In genomic region chr3:170080605-170081004, GRCh38 we compare ENCODE assay signal across 23 cellular contexts. TPM values are rescaled to one million over a fixed set of nuclear protein-coding genes. Genes with fewer than 3 reads are reported as not detected.
DNase-seq lines count a peak whose midpoint lies in the region; ATAC-seq, FAIRE-seq and TF ChIP-seq lines count a peak whose summit lies in the region.
"Had no signal": no experiment of that assay in that cellular context is flagged by ENCODE, and none has a peak within 500 bp of the region (broad histone marks: within the 10 kb centered on the region; RNA-seq: fewer than 3 reads in every experiment).

No MANE protein-coding gene starts in this region.

- in situ Hi-C loops in HAP-1 (cut with MboI; ENCODE audit: low sequenced_read_pairs) = no loop called here

- WGBS in sigmoid colon, 2 donors = 90 to 93% methylated on average over 4 of the region's 4 CpGs

- H3K4me3 Mint-ChIP-seq in activated naive CD4-positive, alpha-beta T cell treated with anti-CD3 and anti-CD28 coated beads, Interleukin-2, amount 50 U/mL, for 24 hours = no peak overlapping the region
- no peak overlapping the region for H3K4me3 Mint-ChIP-seq in activated naive CD4-positive, alpha-beta T cell treated with anti-CD3 and anti-CD28 coated beads for 36 hours
- H3K4me3 Mint-ChIP-seq in T-helper 17 cell (no peak overlapping the region), progenitor cell of endocrine pancreas (ENCODE audit: low read depth) (no peak overlapping the region)
- H3K4me3 Mint-ChIP-seq: HFFc6 had no signal

- H3K36me3 ChIP-seq in sigmoid colon (peaks cover 0 to 22% (median 2%) of the 10 kb centered on the region in 4 donors), HAP-1 (replicated peaks) (0 out of 2 replicates have a peak, but pooled peaks cover 3% of the 10 kb centered on the region)

- CTCF ChIA-PET in activated naive CD4-positive, alpha-beta T cell treated with anti-CD3 and anti-CD28 coated beads for 36 hours (lab: Charles Lee) = interaction anchor here (1.3 kb wide), 1 partner anchor 8 kb away, joined by 3 read pairs; no protein-coding TSS in a partner anchor

- intact Hi-C loops in activated naive CD4-positive, alpha-beta T cell treated with anti-CD3 and anti-CD28 coated beads for 36 hours (cut with micrococcal nuclease) = no loop called here
- intact Hi-C loops in sigmoid colon (cut with DNase I) = no loop called here

- H3K27me3 ChIP-seq in sigmoid colon (no peaks in the 10 kb centered on the region), HAP-1 (ENCODE audit: low read depth) (no peaks in the 10 kb centered on the region)

- H3K9me3 Mint-ChIP-seq in activated naive CD4-positive, alpha-beta T cell treated with anti-CD3 and anti-CD28 coated beads, Interleukin-2, amount 50 U/mL, for 24 hours = no peaks in the 10 kb centered on the region
- H3K9me3 Mint-ChIP-seq in activated naive CD4-positive, alpha-beta T cell treated with anti-CD3 and anti-CD28 coated beads for 36 hours = no peaks in the 10 kb centered on the region
- no peaks in the 10 kb centered on the region for H3K9me3 Mint-ChIP-seq in progenitor cell of endocrine pancreas (ENCODE audit: low read depth)
- H3K9me3 Mint-ChIP-seq: HFFc6 had no signal

- H3K4me1 Mint-ChIP-seq in activated naive CD4-positive, alpha-beta T cell treated with anti-CD3 and anti-CD28 coated beads, Interleukin-2, amount 50 U/mL, for 24 hours = peaks cover 4% of the 10 kb centered on the region
- H3K4me1 Mint-ChIP-seq in activated naive CD4-positive, alpha-beta T cell treated with anti-CD3 and anti-CD28 coated beads for 36 hours (ENCODE audit: low read depth) = peaks cover 8% of the 10 kb centered on the region
- H3K4me1 Mint-ChIP-seq in T-helper 17 cell (no peaks in the 10 kb centered on the region), progenitor cell of endocrine pancreas (ENCODE audit: low read depth) (peaks cover 26% of the 10 kb centered on the region)

- H3K27me3 Mint-ChIP-seq in activated naive CD4-positive, alpha-beta T cell treated with anti-CD3 and anti-CD28 coated beads, Interleukin-2, amount 50 U/mL, for 24 hours = no peaks in the 10 kb centered on the region
- H3K27me3 Mint-ChIP-seq in activated naive CD4-positive, alpha-beta T cell treated with anti-CD3 and anti-CD28 coated beads for 36 hours (ENCODE audit: low read depth) = no peaks in the 10 kb centered on the region
- H3K27me3 Mint-ChIP-seq in T-helper 17 cell = no peaks in the 10 kb centered on the region
- no peaks in the 10 kb centered on the region for H3K27me3 Mint-ChIP-seq in progenitor cell of endocrine pancreas

- no peak overlapping the region for H3K27ac ChIP-seq in sigmoid colon
- H3K27ac ChIP-seq: HL-60 had no signal

- TF ChIP-seq EP300 in sigmoid colon (IDR thresholded peaks at IDR 0.05) = no peak

- DNase-seq in activated naive CD4-positive, alpha-beta T cell treated with anti-CD3 and anti-CD28 coated beads for 36 hours = no peak
- DNase-seq in T-helper 17 cell (no peak), kidney tubule cell (ENCODE audit: low spot score) (peak; percentile 31), progenitor cell of endocrine pancreas (ENCODE audit: low spot score, unreplicated experiment) (no peak), sigmoid colon (no peak), GM12891 (ENCODE audit: insufficient read length, low spot score) (no peak), HAP-1 (ENCODE audit: low spot score in 2 of 2) (no peak)
- DNase-seq: 8988T, AML-193, C1 segment of cervical spinal cord, GF-D8, KBM-7, NCI-H1092, NCI-H1436, NCI-H187 treated with DMSO at 0.1 percent for 48 hours, NCI-H2107, NCI-H446 treated with DMSO at 0.1 percent for 48 hours, NCI-H526 treated with DMSO at 0.1 percent for 48 hours, Right ventricle myocardium superior had no signal

- TF ChIP-seq POLR2A in sigmoid colon (IDR thresholded peaks at IDR 0.05) = no peak
- TF ChIP-seq POLR2A in GM12891 (IDR thresholded peaks at IDR 0.05; ENCODE audit: low read depth, low read length) = no peak

- H3K27ac Mint-ChIP-seq in activated naive CD4-positive, alpha-beta T cell treated with anti-CD3 and anti-CD28 coated beads, Interleukin-2, amount 50 U/mL, for 24 hours = peak overlapping the region; percentile 76
- no peak overlapping the region for H3K27ac Mint-ChIP-seq in activated naive CD4-positive, alpha-beta T cell treated with anti-CD3 and anti-CD28 coated beads for 36 hours
- H3K27ac Mint-ChIP-seq in T-helper 17 cell (peak overlapping the region; percentile 27), progenitor cell of endocrine pancreas (peak overlapping the region; percentile 68)
- H3K27ac Mint-ChIP-seq: HFFc6 had no signal

- no peak for FAIRE-seq in GM12891 (lab: Jason Lieb, UNC)
- FAIRE-seq: H54 had no signal

- TF ChIP-seq CTCF in progenitor cell of endocrine pancreas (IDR thresholded peaks at IDR 0.05; ENCODE audit: unreplicated experiment) (no peak), sigmoid colon (IDR thresholded peaks at IDR 0.05) (no peak)

- peaks cover 8% of the 10 kb centered on the region for H3K36me3 Mint-ChIP-seq in activated naive CD4-positive, alpha-beta T cell treated with anti-CD3 and anti-CD28 coated beads, Interleukin-2, amount 50 U/mL, for 24 hours
- peaks cover 15% of the 10 kb centered on the region for H3K36me3 Mint-ChIP-seq in activated naive CD4-positive, alpha-beta T cell treated with anti-CD3 and anti-CD28 coated beads for 36 hours (ENCODE audit: low read depth)
- H3K36me3 Mint-ChIP-seq in T-helper 17 cell (ENCODE audit: low read depth) (peaks cover 2% of the 10 kb centered on the region), progenitor cell of endocrine pancreas (ENCODE audit: insufficient read depth) (peaks cover 35% of the 10 kb centered on the region)

- ATAC-seq in T-helper 17 cell = no peak

- H3K4me1 ChIP-seq in sigmoid colon (no peaks in the 10 kb centered on the region), HAP-1 (no peaks in the 10 kb centered on the region)

- H3K9me3 ChIP-seq in T-helper 17 cell (ENCODE audit: control insufficient read depth, low read length, poor library complexity, severe bottlenecking) (no peaks in the 10 kb centered on the region), sigmoid colon (no peaks in the 10 kb centered on the region), HAP-1 (no peaks in the 10 kb centered on the region)

- H3K4me3 ChIP-seq in sigmoid colon (no peak overlapping the region), HAP-1 (no peak overlapping the region)

TF ChIP-seq in GM12891, 5 proteins besides CTCF, POLR2A, EP300 and RAD21:
- TF ChIP-seq TAF1 (IDR thresholded peaks at IDR 0.05; ENCODE audit: low read depth, low read length) (no peak), SPI1 (IDR thresholded peaks at IDR 0.05; ENCODE audit: low read depth, low read length) (no peak), PAX5 (IDR thresholded peaks at IDR 0.05; ENCODE audit: insufficient read depth, low read length, severe bottlenecking) (no peak), POU2F2 (IDR thresholded peaks at IDR 0.05; ENCODE audit: low read depth, low read length) (no peak), POLR2AphosphoS5 (IDR thresholded peaks at IDR 0.05; ENCODE audit: low read depth, low read length) (no peak)

RNA-seq across cellular contexts. Expression of gene GPR160, which starts 42.8 kb away (rescaled TPM):
- 10 to 100 TPM; 10.3 TPM for total RNA-seq in activated naive CD4-positive, alpha-beta T cell treated with anti-CD3 and anti-CD28 coated beads for 36 hours
- total RNA-seq in T-helper 17 cell (1 to 10 TPM; 2.3 to 4.5 TPM), progenitor cell of endocrine pancreas (33.7 and 44.3 TPM in 2 replicates), sigmoid colon (1 to 10 TPM in 2 of 4 donors, under 1 TPM in 1, not detected in 1; 0.16 to 2.3 (median 1.1) TPM)
- polyA plus RNA-seq in sigmoid colon = 10 to 100 TPM; 27.6 to 93.7 (median 70.7) TPM
- 41.2 TPM for polyA plus RNA-seq in GM12891 (2012; ENCODE audit: low read depth, missing spikeins)
